In genomic region chr11:95255523-95256165, GRCh38 we compare ENCODE assay signal across 9 cellular contexts. TPM values are rescaled to one million over a fixed set of nuclear protein-coding genes. Genes with fewer than 3 reads are reported as not detected.
DNase-seq lines count a peak whose midpoint lies in the region; ATAC-seq, FAIRE-seq and TF ChIP-seq lines count a peak whose summit lies in the region.
"Had no signal": no experiment of that assay in that cellular context is flagged by ENCODE, and none has a peak within 500 bp of the region (broad histone marks: within the 10 kb centered on the region; RNA-seq: fewer than 3 reads in every experiment).

No MANE protein-coding gene starts in this region.

- no peaks in the 10 kb centered on the region for H3K27me3 ChIP-seq in dorsolateral prefrontal cortex
- H3K27me3 ChIP-seq in parathyroid adenoma (ENCODE audit: control insufficient read depth, insufficient read depth, low read length): no peaks in the 10 kb centered on the region
- H3K27me3 ChIP-seq: ascending aorta had no signal

- TF ChIP-seq CTCF in dorsolateral prefrontal cortex (IDR thresholded peaks at IDR 0.05 in 54 of 56, conservative IDR thresholded peaks at IDR 0.05 in 2 of 56; ENCODE audit: low read depth in 1 of 56, partially characterized antibody in 56 of 56) (no peak), parathyroid adenoma (IDR thresholded peaks at IDR 0.05) (no peak)

- H3K9me3 ChIP-seq in parathyroid adenoma (ENCODE audit: control insufficient read depth, low read length): no peaks in the 10 kb centered on the region
- H3K9me3 ChIP-seq: ascending aorta had no signal

- H3K79me2 ChIP-seq in parathyroid adenoma: no peaks in the 10 kb centered on the region

- intact Hi-C loops in dorsolateral prefrontal cortex (cut with DNase I) (loop anchor here in 1 of 2 donors (2.0 kb wide), 1 partner anchor 25 kb away; the partner anchor contains the start of gene SESN3), Right ventricle myocardium superior (cut with DNase I) (no loop called here)

- H3K27ac ChIP-seq in dorsolateral prefrontal cortex (peak overlapping the region in 56 of 59 donors; percentile 1 to 94 (median 80)), parathyroid adenoma (peak overlapping the region; percentile 81)
- H3K27ac ChIP-seq: ascending aorta had no signal

- H2AFZ ChIP-seq in parathyroid adenoma: peak overlapping the region; percentile 76

- TF ChIP-seq POLR2A in GM12892 (IDR thresholded peaks at IDR 0.05; ENCODE audit: low read depth, low read length): no peak

- no peak for FAIRE-seq in GM12892 (lab: Jason Lieb, UNC)

- no peak for ATAC-seq in Right ventricle myocardium superior (ENCODE audit: poor library complexity)

- no peaks in the 10 kb centered on the region for H3K36me3 ChIP-seq in parathyroid adenoma (ENCODE audit: control insufficient read depth, insufficient read depth, low read length)
- H3K36me3 ChIP-seq: ascending aorta had no signal

- H3K4me2 ChIP-seq in parathyroid adenoma (ENCODE audit: low read length): no peak overlapping the region

- H3K9ac ChIP-seq in parathyroid adenoma: no peak overlapping the region

- H3K4me3 ChIP-seq in dorsolateral prefrontal cortex (no peak overlapping the region), parathyroid adenoma (ENCODE audit: low read depth, low read length) (no peak overlapping the region)
- H3K4me3 ChIP-seq: ascending aorta had no signal

- DNase-seq in DMS79 (lab: John Stamatoyannopoulos, UW) (peak; percentile 89), NCI-H1105 (lab: John Stamatoyannopoulos, UW) (peak; percentile 63), dorsolateral prefrontal cortex (no peak), GM12892 (ENCODE audit: insufficient read length) (no peak), activated T-cell treated with anti-CD3 and anti-CD28 coated beads for 4 hours (no peak), Right ventricle myocardium superior (no peak), NCI-H345 treated with DMSO at 0.1 percent for 48 hours (lab: John Stamatoyannopoulos, UW; ENCODE audit: unreplicated experiment) (no peak)

- peaks cover 22% of the 10 kb centered on the region for H3K4me1 ChIP-seq in parathyroid adenoma

RNA-seq across cellular contexts. Expression of gene SESN3, which starts 24.6 kb away (rescaled TPM):
- total RNA-seq in dorsolateral prefrontal cortex: 100 to 1,000 TPM in 100 of 120 experiments, 10 to 100 TPM in 20; 59.6 to 186 (median 116) TPM
- 2.6 TPM for polyA plus RNA-seq in GM12892 (2012; ENCODE audit: missing spikeins)
- total RNA-seq in Right ventricle myocardium superior: 4.8 TPM

Comparison
In these comparisons a context has a peak if more than half of its experiments do, and no peak if none do; other contexts are left out.
1. DNase-seq: peak in DMS79 (single experiment) and NCI-H1105 (single experiment); none in dorsolateral prefrontal cortex (0 of 10), GM12892 (single experiment), activated T-cell treated with anti-CD3 and anti-CD28 coated beads for 4 hours (single experiment), Right ventricle myocardium superior (single experiment) and NCI-H345 treated with DMSO at 0.1 percent for 48 hours (single experiment).
2. RNA of gene SESN3, which starts 24.6 kb away (total RNA-seq): 59.6 to 186 TPM in dorsolateral prefrontal cortex; 4.8 TPM in Right ventricle myocardium superior (single experiment); every median in the first group is over 10 times any median in the second.